Comparison of ENCODE assay signal across 24 cellular contexts in genomic region chr13:101085551-101085950, GRCh38.
"Had no signal": no experiment of that assay in that cellular context is flagged by ENCODE, and none has a peak within 500 bp of the region (broad histone marks: within the 10 kb centered on the region; RNA-seq: fewer than 3 reads in every experiment).

No MANE protein-coding gene starts in this region.

- H3K36me3 ChIP-seq: esophagus squamous epithelium, gastrocnemius medialis, heart right ventricle, left lung, lower lobe of right lung had no signal

- FAIRE-seq: keratinocyte had no signal

- H3K27me3 ChIP-seq: dorsolateral prefrontal cortex, esophagus squamous epithelium, gastrocnemius medialis, heart right ventricle, left lung had no signal

- DNase-seq: dermis blood vessel endothelial cell; dorsolateral prefrontal cortex; effector CD4-positive, alpha-beta T cell; effector memory CD4-positive, alpha-beta T cell; erythroblast; esophagus squamous epithelium; foreskin fibroblast; foreskin melanocyte; gastrocnemius medialis; glutamatergic neuron; head of caudate nucleus; heart right ventricle; hippocampal formation; left cardiac atrium; left lung; left ventricle myocardium superior; lower lobe of right lung; mesenchymal stem cell; mucosa of descending colon; naive B cell had no signal

- H3K27ac ChIP-seq: coronary artery, dorsolateral prefrontal cortex, epithelial cell of prostate, esophagus squamous epithelium, gastrocnemius medialis, heart right ventricle, left lung, lower lobe of right lung had no signal

- H3K9me3 ChIP-seq: esophagus squamous epithelium, gastrocnemius medialis, heart right ventricle, left lung, lower lobe of right lung, mucosa of descending colon had no signal

- ATAC-seq: esophagus mucosa, gastrocnemius medialis, heart right ventricle, left cardiac atrium, left lung, left ventricle myocardium superior, lower lobe of right lung, mucosa of descending colon had no signal

- H3K4me3 ChIP-seq: coronary artery, dorsolateral prefrontal cortex, esophagus squamous epithelium, gastrocnemius medialis, heart right ventricle, left lung, lower lobe of right lung, mucosa of descending colon had no signal

- H3K4me1 ChIP-seq: esophagus squamous epithelium, gastrocnemius medialis, heart right ventricle, left lung, lower lobe of right lung had no signal
